Comparison of ENCODE assay signal across 8 cellular contexts in the genomic region with DNA sequence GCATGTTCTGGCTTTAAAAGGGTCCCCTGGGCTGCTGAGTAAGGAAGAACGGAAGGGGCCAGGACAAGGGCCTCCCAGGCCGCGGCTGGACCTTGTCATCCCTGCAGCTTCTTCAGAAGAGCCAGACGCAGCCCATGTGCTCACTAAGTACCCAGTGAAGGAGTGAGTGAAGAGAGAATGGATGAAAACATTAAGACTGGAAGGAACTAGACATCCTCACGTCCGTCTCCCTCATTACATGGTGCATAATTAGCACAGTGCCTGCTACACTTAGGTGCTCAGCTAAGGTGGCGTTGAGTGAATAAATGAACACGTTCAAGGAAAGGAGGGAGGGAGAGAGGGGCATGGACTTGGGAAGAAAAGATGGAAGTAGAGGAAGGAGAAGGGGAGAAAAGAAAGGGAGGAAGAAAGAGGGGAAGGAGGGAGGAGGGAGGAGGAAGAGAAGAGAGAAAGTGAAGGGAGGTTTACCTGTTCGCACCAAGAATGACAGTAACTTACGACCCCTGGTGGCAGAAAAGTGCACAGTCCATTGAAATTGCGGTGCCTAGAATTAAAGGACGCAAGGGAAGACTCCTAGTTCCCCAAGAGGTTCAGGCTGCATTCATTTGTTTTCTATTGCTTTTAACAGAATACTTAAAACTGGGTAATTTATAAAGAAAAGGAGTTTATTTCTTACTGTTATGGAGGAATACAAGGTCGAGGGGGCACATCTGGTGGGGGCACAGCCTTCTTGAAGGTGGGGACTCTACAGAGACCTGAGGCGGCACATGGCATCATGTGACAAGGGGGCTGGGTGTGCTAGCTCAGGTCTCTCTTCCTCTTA. TPM values are rescaled to one million over a fixed set of nuclear protein-coding genes. Genes with fewer than 3 reads are reported as not detected.
DNase-seq lines count a peak whose midpoint lies in the region; FAIRE-seq and TF ChIP-seq lines count a peak whose summit lies in the region.

No MANE protein-coding gene starts in this region.

- TF ChIP-seq POLR2A in H54 (IDR thresholded peaks at IDR 0.05; ENCODE audit: low read depth, low read length): no peak

- no peaks in the 10 kb centered on the region for H3K9me3 ChIP-seq in A673 (ENCODE audit: low read depth, low read length, poor library complexity, severe bottlenecking)

- H3K4me1 ChIP-seq in A673 (ENCODE audit: insufficient read depth, low read length, poor library complexity, severe bottlenecking) (peaks cover 4% of the 10 kb centered on the region), mesendoderm (ENCODE audit: control insufficient read depth, low read depth, low read length) (peaks cover 4% of the 10 kb centered on the region)

- no peak overlapping the region for H2BK15ac ChIP-seq in mesendoderm (replicated peaks; ENCODE audit: low read depth)

- no peaks in the 10 kb centered on the region for H3K9me3 Mint-ChIP-seq in activated CD4-positive, alpha-beta T cell treated with anti-CD3 and anti-CD28 coated beads, Interleukin-2, amount 10 ng/mL, durations not matched to agents 7 days and 5 days

- H3K4me3 ChIP-seq in A673 (ENCODE audit: low read depth, low read length, poor library complexity, severe bottlenecking): no peak overlapping the region
- H3K4me3 ChIP-seq in mesendoderm (ENCODE audit: low read length): no peak overlapping the region

- no peak overlapping the region for H3K27ac Mint-ChIP-seq in activated CD4-positive, alpha-beta T cell treated with anti-CD3 and anti-CD28 coated beads, Interleukin-2, amount 10 ng/mL, durations not matched to agents 7 days and 5 days

- POLR2A ChIA-PET in A673 (lab: Charles Lee; ENCODE audit: low non-redundant PET): no interaction called here
- POLR2A ChIA-PET in activated CD4-positive, alpha-beta T cell treated with anti-CD3 and anti-CD28 coated beads, Interleukin-2, amount 10 ng/mL, durations not matched to agents 7 days and 5 days (lab: Charles Lee): no interaction called here

- H2BK120ac ChIP-seq in mesendoderm (ENCODE audit: low read depth, low read length): no peak overlapping the region

- H3K4me2 ChIP-seq in mesendoderm (ENCODE audit: low read length): no peak overlapping the region

- DNase-seq in A673 (ENCODE audit: low spot score) (peak; percentile 60), GM19240 (ENCODE audit: insufficient read length, low spot score) (peak; percentile 23), NCI-H345 treated with DMSO at 0.1 percent for 48 hours (lab: John Stamatoyannopoulos, UW; ENCODE audit: unreplicated experiment) (peak; percentile 26), dermis blood vessel endothelial cell (peak; percentile 78), mesendoderm (peak; percentile 82), H54 (ENCODE audit: insufficient read length, low spot score) (no peak)
- peak; percentile 79 for DNase-seq in activated CD4-positive, alpha-beta T cell treated with anti-CD3 and anti-CD28 coated beads, Interleukin-2, amount 10 ng/mL, durations not matched to agents 7 days and 5 days
- peak; percentile 27 to 55 for DNase-seq in stimulated activated CD8-positive, alpha-beta memory T cell treated with anti-CD3 and anti-CD28 coated beads, Interleukin-4, amount 100 ng/mL, for 4 hours (ENCODE audit: low read depth in 2 of 2, low spot score in 1 of 2)

- H3K9ac ChIP-seq in mesendoderm (ENCODE audit: low read length): no peak overlapping the region

- H3K23ac ChIP-seq in mesendoderm (ENCODE audit: low read length): no peak overlapping the region

- H3K4me1 Mint-ChIP-seq in activated CD4-positive, alpha-beta T cell treated with anti-CD3 and anti-CD28 coated beads, Interleukin-2, amount 10 ng/mL, durations not matched to agents 7 days and 5 days: peaks cover 24% of the 10 kb centered on the region

- no peak overlapping the region for H2AK5ac ChIP-seq in mesendoderm (ENCODE audit: low read length)

- WGBS in mesendoderm (ENCODE audit: extremely low coverage, insufficient coverage, low lambda C conversion rate): no CpG with 5 or more reads among the region's 14 CpGs

- peak; percentile 86 for TF ChIP-seq CTCF in A673 (conservative IDR thresholded peaks at IDR 0.05; ENCODE audit: low read depth, low read length)

- H2BK5ac ChIP-seq in mesendoderm (ENCODE audit: low read length): no peak overlapping the region

- H3K79me1 ChIP-seq in mesendoderm (ENCODE audit: low read length): peaks cover 21% of the 10 kb centered on the region

- CTCF ChIA-PET in A673 (lab: Charles Lee): interaction anchor here (0.6 to 0.7 kb wide), 2 partner anchors 49 to 185 kb away, joined by 3 to 5 read pairs; no protein-coding TSS in a partner anchor
- CTCF ChIA-PET in activated CD4-positive, alpha-beta T cell treated with anti-CD3 and anti-CD28 coated beads, Interleukin-2, amount 10 ng/mL, durations not matched to agents 7 days and 5 days (lab: Charles Lee): interaction anchor here (0.8 to 1.4 kb wide), 5 partner anchors 9 to 143 kb away, joined by 3 to 4 read pairs (median 3); no protein-coding TSS in a partner anchor

- H3K4me3 Mint-ChIP-seq in activated CD4-positive, alpha-beta T cell treated with anti-CD3 and anti-CD28 coated beads, Interleukin-2, amount 10 ng/mL, durations not matched to agents 7 days and 5 days: no peak overlapping the region

- FAIRE-seq in H54 (lab: Jason Lieb, UNC): no peak

- peaks cover 20% of the 10 kb centered on the region for H3K36me3 Mint-ChIP-seq in activated CD4-positive, alpha-beta T cell treated with anti-CD3 and anti-CD28 coated beads, Interleukin-2, amount 10 ng/mL, durations not matched to agents 7 days and 5 days (ENCODE audit: low read depth)

- H3K27me3 ChIP-seq in A673 (replicated peaks; ENCODE audit: insufficient read depth, low read depth, low read length, poor library complexity) (no peaks in the 10 kb centered on the region), mesendoderm (ENCODE audit: insufficient read depth, low read length, poor library complexity) (no peaks in the 10 kb centered on the region)

- intact Hi-C loops in A673 (cut with micrococcal nuclease; ENCODE audit: unreplicated experiment): loop anchor here (1.0 to 10.0 kb wide), 2 partner anchors 160 to 546 kb away; no protein-coding TSS in a partner anchor

- H3K56ac ChIP-seq in mesendoderm (ENCODE audit: low read length): no peak overlapping the region

- H3K4ac ChIP-seq in mesendoderm (ENCODE audit: low read depth, low read length): no peak overlapping the region

- H3K79me2 ChIP-seq in mesendoderm (ENCODE audit: control insufficient read depth, insufficient read depth, low read length): peaks cover 8% of the 10 kb centered on the region

- H3K27ac ChIP-seq in A673 (ENCODE audit: low read depth, low read length, poor library complexity, severe bottlenecking) (no peak overlapping the region), mesendoderm (ENCODE audit: low read depth, low read length) (no peak overlapping the region)

- H3K27me3 Mint-ChIP-seq in activated CD4-positive, alpha-beta T cell treated with anti-CD3 and anti-CD28 coated beads, Interleukin-2, amount 10 ng/mL, durations not matched to agents 7 days and 5 days: no peaks in the 10 kb centered on the region

- H3K18ac ChIP-seq in mesendoderm (ENCODE audit: low read length): no peak overlapping the region

- no TSS peak for BruUV-seq in A673 (replicated peaks; lab: Mats Ljungman, UMichigan)

- H4K5ac ChIP-seq in mesendoderm (ENCODE audit: low read length): no peak overlapping the region

- H3K36me3 ChIP-seq in A673 (ENCODE audit: insufficient read depth, low read length, poor library complexity, severe bottlenecking): peaks cover 20% of the 10 kb centered on the region
- peaks cover 2% of the 10 kb centered on the region for H3K36me3 ChIP-seq in mesendoderm (ENCODE audit: control insufficient read depth, insufficient read depth, low read length)

- H4K8ac ChIP-seq in mesendoderm (ENCODE audit: low read depth, low read length): no peak overlapping the region

RNA-seq across cellular contexts. Expression of a gene that starts 8.0 kb away (rescaled TPM):
- total RNA-seq in A673 (2021) (16.4 and 20.6 TPM in 2 replicates), dermis blood vessel endothelial cell (11.8 and 15.8 TPM in 2 replicates)
- 10 to 100 TPM; 15.2 to 18.0 TPM for total RNA-seq in activated CD4-positive, alpha-beta T cell treated with anti-CD3 and anti-CD28 coated beads, Interleukin-2, amount 10 ng/mL, durations not matched to agents 7 days and 5 days
- 19.1 TPM for polyA plus RNA-seq in mesendoderm (2013, experiment 1 of 2)
- 19.0 TPM for polyA plus RNA-seq in mesendoderm (2013, experiment 2 of 2)

RNA-seq across cellular contexts. Expression of a gene that starts 28.2 kb away (rescaled TPM):
- total RNA-seq in A673 (2021): 0.37 TPM in 1 of 2 replicates, not detected in the other
- total RNA-seq in activated CD4-positive, alpha-beta T cell treated with anti-CD3 and anti-CD28 coated beads, Interleukin-2, amount 10 ng/mL, durations not matched to agents 7 days and 5 days: not detected
- 16.0 and 16.7 TPM in 2 replicates for total RNA-seq in dermis blood vessel endothelial cell
- 5.1 TPM for polyA plus RNA-seq in mesendoderm (2013, experiment 1 of 2)
- 5.4 TPM for polyA plus RNA-seq in mesendoderm (2013, experiment 2 of 2)

RNA-seq across cellular contexts. Expression of a gene that starts 30.0 kb away (rescaled TPM):
- total RNA-seq in A673 (2021): 1.3 and 1.4 TPM in 2 replicates
- total RNA-seq in activated CD4-positive, alpha-beta T cell treated with anti-CD3 and anti-CD28 coated beads, Interleukin-2, amount 10 ng/mL, durations not matched to agents 7 days and 5 days: under 1 TPM in 1 of 2 experiments, not detected in 1; 0.35 TPM
- 0.05 TPM in 1 of 2 replicates, not detected in the other for total RNA-seq in dermis blood vessel endothelial cell
- 7.0 TPM for polyA plus RNA-seq in mesendoderm (2013, experiment 1 of 2)
- 5.9 TPM for polyA plus RNA-seq in mesendoderm (2013, experiment 2 of 2)

Comparison
In these comparisons a context has a peak if more than half of its experiments do, and no peak if none do; other contexts are left out.
1. RNA of a gene that starts 28.2 kb away (total RNA-seq): 16.0 to 16.7 TPM in dermis blood vessel endothelial cell; 0.37 TPM in A673 and not detected in activated CD4-positive, alpha-beta T cell treated with anti-CD3 and anti-CD28 coated beads, Interleukin-2, amount 10 ng/mL, durations not matched to agents 7 days and 5 days; every median in the first group is over 10 times any median in the second.